ENCODE assay signal across 1 cellular context in genomic region chr12:65845751-65846537, GRCh38.
A peak's percentile ranks its signal among the peaks of the same experiment; 100 is the strongest.
TF ChIP-seq lines count a peak whose summit lies in the region.

No MANE protein-coding gene starts in this region.

TF ChIP-seq in endothelial cell of umbilical vein, 7 proteins besides CTCF, POLR2A, EP300 and RAD21:
- TF ChIP-seq POLR2AphosphoS5 (IDR thresholded peaks at IDR 0.05; ENCODE audit: insufficient read depth, low read depth, low read length) (peak; percentile 3), MAX (IDR thresholded peaks at IDR 0.05; ENCODE audit: insufficient read depth, insufficient read length) (no peak)
